ENCODE assay signal across 1 cellular context in genomic region chr15:64246364-64247189, GRCh38.
TF ChIP-seq lines count a peak whose summit lies in the region.

No MANE protein-coding gene starts in this region.

TF ChIP-seq in SK-N-SH, 30 proteins besides CTCF, POLR2A, EP300 and RAD21 (continued from another document):
- TF ChIP-seq NRF1 (IDR thresholded peaks at IDR 0.05; ENCODE audit: low read depth, low read length) (no peak), FOSL2 (IDR thresholded peaks at IDR 0.05; ENCODE audit: borderline replicate concordance, low read depth) (peak; percentile 90), USF1 (IDR thresholded peaks at IDR 0.05; ENCODE audit: borderline replicate concordance, low read depth) (peak; percentile 73), TEAD4 (IDR thresholded peaks at IDR 0.05; ENCODE audit: borderline replicate concordance, insufficient read depth) (no peak), CHD2 (IDR thresholded peaks at IDR 0.05; ENCODE audit: low read length, partially characterized antibody) (no peak), SIN3A (IDR thresholded peaks at IDR 0.05; ENCODE audit: borderline replicate concordance, low read depth, low read length) (peak; percentile 52; the same call in 1 of the 2 replicates)
- TF ChIP-seq, protein P1, sequence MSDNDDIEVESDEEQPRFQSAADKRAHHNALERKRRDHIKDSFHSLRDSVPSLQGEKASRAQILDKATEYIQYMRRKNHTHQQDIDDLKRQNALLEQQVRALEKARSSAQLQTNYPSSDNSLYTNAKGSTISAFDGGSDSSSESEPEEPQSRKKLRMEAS (IDR thresholded peaks at IDR 0.05; ENCODE audit: low read depth): peak; percentile 91
- TF ChIP-seq, protein P2, sequence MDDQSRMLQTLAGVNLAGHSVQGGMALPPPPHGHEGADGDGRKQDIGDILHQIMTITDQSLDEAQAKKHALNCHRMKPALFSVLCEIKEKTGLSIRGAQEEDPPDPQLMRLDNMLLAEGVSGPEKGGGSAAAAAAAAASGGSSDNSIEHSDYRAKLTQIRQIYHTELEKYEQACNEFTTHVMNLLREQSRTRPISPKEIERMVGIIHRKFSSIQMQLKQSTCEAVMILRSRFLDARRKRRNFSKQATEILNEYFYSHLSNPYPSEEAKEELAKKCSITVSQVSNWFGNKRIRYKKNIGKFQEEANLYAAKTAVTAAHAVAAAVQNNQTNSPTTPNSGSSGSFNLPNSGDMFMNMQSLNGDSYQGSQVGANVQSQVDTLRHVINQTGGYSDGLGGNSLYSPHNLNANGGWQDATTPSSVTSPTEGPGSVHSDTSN (IDR thresholded peaks at IDR 0.05): peak; percentile 82
